ENCODE assay signal across 16 cellular contexts in genomic region chr12:71695782-71696181, GRCh38. TPM values are rescaled to one million over a fixed set of nuclear protein-coding genes. Genes with fewer than 3 reads are reported as not detected.
DNase-seq lines count a peak whose midpoint lies in the region; ATAC-seq, FAIRE-seq and TF ChIP-seq lines count a peak whose summit lies in the region.
"Had no signal": no experiment of that assay in that cellular context is flagged by ENCODE, and none has a peak within 500 bp of the region (broad histone marks: within the 10 kb centered on the region; RNA-seq: fewer than 3 reads in every experiment).

No MANE protein-coding gene starts in this region.

- no peak overlapping the region for H3K4me2 ChIP-seq in DOHH2 (ENCODE audit: low read length)
- no peak overlapping the region; the same call in 1 of the 2 replicates for H3K4me2 ChIP-seq in OCI-LY1 (ENCODE audit: low read length)

- peaks cover 19% of the 10 kb centered on the region for H3F3A ChIP-seq in DOHH2 (ENCODE audit: control insufficient read depth, insufficient read depth)
- H3F3A ChIP-seq in OCI-LY1 (ENCODE audit: insufficient read depth, low read length) = no peaks in the 10 kb centered on the region

- TF ChIP-seq POLR2A in GM12891 (IDR thresholded peaks at IDR 0.05; ENCODE audit: low read depth, low read length) = no peak

- H3K36me3 ChIP-seq in DOHH2 (ENCODE audit: control insufficient read depth, low read length) (peaks cover 90% of the 10 kb centered on the region), OCI-LY1 (ENCODE audit: insufficient read depth, low read length) (peaks cover 46% of the 10 kb centered on the region), small intestine (ENCODE audit: control insufficient read depth in 2 of 2, insufficient read depth in 2 of 2, low read length in 2 of 2) (peaks cover 0 to 9% of the 10 kb centered on the region in 2 donors)

- no peak for FAIRE-seq in small intestine (lab: Jason Lieb, UNC)
- FAIRE-seq in GM12891 (lab: Jason Lieb, UNC) = no peak
- FAIRE-seq: A204.1, D721Med, H1 had no signal

- peak overlapping the region; percentile 98; the same call in 1 of the 2 replicates for H3K27ac ChIP-seq in DOHH2 (ENCODE audit: low read depth, low read length)
- peak overlapping the region; percentile 99 for H3K27ac ChIP-seq in OCI-LY1 (ENCODE audit: low read depth, low read length, poor library complexity, severe bottlenecking)
- H3K27ac ChIP-seq in foreskin keratinocyte = peak overlapping the region; percentile 62
- H3K27ac ChIP-seq in small intestine (ENCODE audit: low read depth in 1 of 2, low read length in 1 of 2) = no peak overlapping the region
- H3K27ac ChIP-seq: C4-2B had no signal

- H3K4me3 ChIP-seq in DOHH2 (ENCODE audit: low read length) (no peak overlapping the region), OCI-LY1 (ENCODE audit: low read depth, low read length, poor library complexity, severe bottlenecking) (no peak overlapping the region), small intestine (ENCODE audit: low read depth in 1 of 2, low read length in 2 of 2) (no peak overlapping the region)
- H3K4me3 ChIP-seq: HAP-1 had no signal

- H3K4me1 ChIP-seq in DOHH2 (ENCODE audit: control insufficient read depth, low read length) = peaks cover 50% of the 10 kb centered on the region
- peaks cover 50% of the 10 kb centered on the region for H3K4me1 ChIP-seq in OCI-LY1 (ENCODE audit: insufficient read depth, low read length, severe bottlenecking)
- H3K4me1 ChIP-seq in foreskin keratinocyte = peaks cover 16% of the 10 kb centered on the region
- H3K4me1 ChIP-seq in small intestine (ENCODE audit: control insufficient read depth in 2 of 2, insufficient read depth in 1 of 2, low read depth in 1 of 2, low read length in 1 of 2) = peaks cover 3 to 7% of the 10 kb centered on the region in 2 donors
- H3K4me1 ChIP-seq: Caco-2, HAP-1 had no signal

- TF ChIP-seq CTCF in DOHH2 (IDR thresholded peaks at IDR 0.05; ENCODE audit: low read depth, low read length, poor library complexity, severe bottlenecking) (no peak), OCI-LY1 (IDR thresholded peaks at IDR 0.05; ENCODE audit: low read length) (no peak), foreskin keratinocyte (conservative IDR thresholded peaks at IDR 0.05) (no peak)

- whole genome bisulfite sequencing in small intestine, 3 donors = 19 to 63% (median 36%) methylated on average over 1 of the region's 1 CpG

- H3K79me2 ChIP-seq in DOHH2 (ENCODE audit: control insufficient read depth, low read length) = peaks cover 50% of the 10 kb centered on the region
- no peaks in the 10 kb centered on the region; the same call in 1 of the 2 replicates for H3K79me2 ChIP-seq in OCI-LY1 (ENCODE audit: insufficient read depth, low read length)

- peak overlapping the region; percentile 26; the same call in 1 of the 2 replicates for H3K9ac ChIP-seq in OCI-LY1 (ENCODE audit: low read length)

- H4K20me1 ChIP-seq in DOHH2 (ENCODE audit: control insufficient read depth, insufficient read depth, low read depth, low read length) (no peaks in the 10 kb centered on the region), OCI-LY1 (ENCODE audit: insufficient read depth, low read length) (no peaks in the 10 kb centered on the region)

- H3K9me3 ChIP-seq in DOHH2 (ENCODE audit: control insufficient read depth, insufficient read depth, low read length) (no peaks in the 10 kb centered on the region), OCI-LY1 (ENCODE audit: low read length) (no peaks in the 10 kb centered on the region), small intestine (ENCODE audit: control insufficient read depth, low read depth) (no peaks in the 10 kb centered on the region)
- H3K9me3 ChIP-seq: Caco-2, HAP-1 had no signal

- no peak for ATAC-seq in foreskin keratinocyte
- ATAC-seq in GM18873 (IDR thresholded peaks at IDR 0.05; ENCODE audit: low FRiP score, unreplicated experiment) = no peak

- H3K9me2 ChIP-seq in DOHH2 (replicated peaks; ENCODE audit: control insufficient read depth, low read length) (no peaks in the 10 kb centered on the region), OCI-LY1 (ENCODE audit: low read depth, low read length) (no peaks in the 10 kb centered on the region)

- no peak overlapping the region for H2AFZ ChIP-seq in OCI-LY1 (ENCODE audit: low read length)

- H3K27me3 ChIP-seq in DOHH2 (ENCODE audit: control insufficient read depth, low read length) = no peaks in the 10 kb centered on the region
- no peaks in the 10 kb centered on the region for H3K27me3 ChIP-seq in OCI-LY1 (ENCODE audit: insufficient read depth, low read length)
- H3K27me3 ChIP-seq in foreskin keratinocyte = no peaks in the 10 kb centered on the region
- H3K27me3 ChIP-seq in small intestine (ENCODE audit: control insufficient read depth in 2 of 2, insufficient read depth in 2 of 2, low read length in 2 of 2) = no peaks in the 10 kb centered on the region

- DNase-seq in foreskin keratinocyte (no peak), small intestine (peak; percentile 83), NCI-H2107 (lab: John Stamatoyannopoulos, UW) (no peak), GM12891 (ENCODE audit: insufficient read length, low spot score) (no peak)
- DNase-seq: ACHN; Caco-2; CD4-positive, alpha-beta T cell; GF-D8 had no signal

TF ChIP-seq in GM12891, 5 proteins besides CTCF, POLR2A, EP300 and RAD21:
- no peak for TF ChIP-seq POLR2AphosphoS5 (IDR thresholded peaks at IDR 0.05; ENCODE audit: low read depth, low read length)
- TF ChIP-seq POU2F2 (IDR thresholded peaks at IDR 0.05; ENCODE audit: low read depth, low read length) = no peak
- no peak for TF ChIP-seq SPI1 (IDR thresholded peaks at IDR 0.05; ENCODE audit: low read depth, low read length)
- no peak for TF ChIP-seq PAX5 (IDR thresholded peaks at IDR 0.05; ENCODE audit: insufficient read depth, low read length, severe bottlenecking)

RNA-seq across cellular contexts. Expression of gene TMEM19, which starts 9.9 kb away (rescaled TPM):
- total RNA-seq in foreskin keratinocyte = 17.3 and 18.6 TPM in 2 replicates
- polyA plus RNA-seq in foreskin keratinocyte = 6.5 and 9.5 TPM in 2 replicates
- 10 to 100 TPM; 12.2 to 28.8 (median 13.2) TPM for polyA plus RNA-seq in small intestine
- polyA plus RNA-seq in GM12891 (2012; ENCODE audit: low read depth, missing spikeins) = 18.1 TPM

RNA-seq across cellular contexts. Expression of gene THAP2, which starts 31.7 kb away (rescaled TPM):
- total RNA-seq in foreskin keratinocyte = 2.2 and 2.7 TPM in 2 replicates
- polyA plus RNA-seq in foreskin keratinocyte (3.1 and 3.3 TPM in 2 replicates), small intestine (1 to 10 TPM; 1.6 to 3.5 (median 2.4) TPM)
- 3.5 TPM for polyA plus RNA-seq in GM12891 (2012; ENCODE audit: low read depth, missing spikeins)

RNA-seq across cellular contexts. Expression of gene ZFC3H1, which starts 32.1 kb away (rescaled TPM):
- total RNA-seq in foreskin keratinocyte = 17.6 and 22.2 TPM in 2 replicates
- polyA plus RNA-seq in foreskin keratinocyte = 10.3 and 10.6 TPM in 2 replicates
- polyA plus RNA-seq in small intestine = 10 to 100 TPM; 10.5 to 11.6 (median 11.0) TPM
- 19.0 TPM for polyA plus RNA-seq in GM12891 (2012; ENCODE audit: low read depth, missing spikeins)

RNA-seq across cellular contexts. Expression of gene RAB21, which starts 58.9 kb away (rescaled TPM):
- 44.1 and 49.7 TPM in 2 replicates for total RNA-seq in foreskin keratinocyte
- polyA plus RNA-seq in foreskin keratinocyte (12.9 and 18.1 TPM in 2 replicates), small intestine (10 to 100 TPM; 15.4 to 23.9 (median 17.0) TPM)
- polyA plus RNA-seq in GM12891 (2012; ENCODE audit: low read depth, missing spikeins) = 27.8 TPM

Comparison
In these comparisons a context has a peak if more than half of its experiments do, and no peak if none do; other contexts are left out.
1. H3K27ac ChIP-seq: peak in DOHH2 (single experiment), OCI-LY1 (single experiment) and foreskin keratinocyte (single experiment); none in small intestine (0 of 2).